In genomic region chr1:44643721-44644330, GRCh38 we compare ENCODE assay signal across 20 cellular contexts. TPM values are rescaled to one million over a fixed set of nuclear protein-coding genes. Genes with fewer than 3 reads are reported as not detected.
DNase-seq lines count a peak whose midpoint lies in the region; ATAC-seq, FAIRE-seq and TF ChIP-seq lines count a peak whose summit lies in the region.
"Had no signal": no experiment of that assay in that cellular context is flagged by ENCODE, and none has a peak within 500 bp of the region (broad histone marks: within the 10 kb centered on the region; RNA-seq: fewer than 3 reads in every experiment).

No MANE protein-coding gene starts in this region.

- peaks cover 5% of the 10 kb centered on the region; the same call in 1 of the 2 replicates for H4K20me1 ChIP-seq in K562 (replicated peaks; ENCODE audit: control insufficient read depth, insufficient read depth, low read length)

- TF ChIP-seq EP300 in K562 (IDR thresholded peaks at IDR 0.05; ENCODE audit: low read length): no peak

- H3K27me3 ChIP-seq in K562 (ENCODE audit: control insufficient read depth in 2 of 2, insufficient read depth in 2 of 2, low read length in 2 of 2) (no peaks in the 10 kb centered on the region), rectal smooth muscle tissue (ENCODE audit: control insufficient read depth, insufficient read depth, low read length) (no peaks in the 10 kb centered on the region)
- H3K27me3 ChIP-seq: brain microvascular endothelial cell had no signal

- H3K4me1 ChIP-seq in K562 (replicated peaks in 1 of 2; ENCODE audit: control insufficient read depth in 2 of 2, insufficient read depth in 2 of 2, low read length in 2 of 2) (peaks cover 4 to 10% of the 10 kb centered on the region in 2 experiments; a peak in 4 of 5 replicates), rectal smooth muscle tissue (ENCODE audit: control insufficient read depth, insufficient read depth, low read length) (peaks cover 56% of the 10 kb centered on the region)

- H3K27ac ChIP-seq in K562 (ENCODE audit: extremely low read depth, low read depth, low read length) (no peak overlapping the region), rectal smooth muscle tissue (ENCODE audit: low read depth, low read length) (peak overlapping the region; percentile 96)
- H3K27ac ChIP-seq: brain microvascular endothelial cell, HL-60 had no signal

- CTCF ChIA-PET in K562 (lab: Yijun Ruan, JAX; ENCODE audit: low intra/inter-chr PET ratio): no interaction called here

- H3K9ac ChIP-seq in K562 (ENCODE audit: insufficient read depth in 1 of 2, low read depth in 2 of 2, low read length in 2 of 2) (peak overlapping the region in 1 of 2 experiments; percentile 57; a peak in 1 of 4 replicates), rectal smooth muscle tissue (ENCODE audit: low read length) (no peak overlapping the region)
- H3K9ac ChIP-seq: SK-N-SH had no signal

- in situ Hi-C loops in K562 (cut with MboI): no loop called here

- intact Hi-C loops in K562 (cut with micrococcal nuclease): no loop called here

- BruUV-seq in K562 (replicated peaks; lab: Mats Ljungman, UMichigan): no TSS peak

- H3K36me3 ChIP-seq in K562 (ENCODE audit: control insufficient read depth, insufficient read depth, low read length) (peaks cover 97% of the 10 kb centered on the region), rectal smooth muscle tissue (ENCODE audit: control insufficient read depth, insufficient read depth, low read length) (peaks cover 32% of the 10 kb centered on the region)

- no peak overlapping the region for H2AFZ ChIP-seq in K562 (ENCODE audit: low read depth, low read length)

- POLR2A ChIA-PET in K562 (lab: Yijun Ruan, JAX): interaction anchor here (0.6 to 21.3 kb wide), 4 partner anchors 1 to 29 kb away, joined by 3 to 328 read pairs (median 166); no protein-coding TSS in a partner anchor

- TF ChIP-seq POLR2A in K562 (conservative IDR thresholded peaks at IDR 0.05): no peak

- no peak for TF ChIP-seq RAD21 in K562 (CRISPR knock-in tag; conservative IDR thresholded peaks at IDR 0.05 in 1 of 2, IDR thresholded peaks at IDR 0.05 in 1 of 2)

- TF ChIP-seq CTCF in K562 (IDR thresholded peaks at IDR 0.05 in 2 of 3, conservative IDR thresholded peaks at IDR 0.05 in 1 of 3; ENCODE audit: insufficient read depth in 2 of 3, low read depth in 1 of 3, low read length in 3 of 3): no peak

- no peak for ATAC-seq in K562
- ATAC-seq: effector memory CD8-positive, alpha-beta T cell had no signal

- H3K4me2 ChIP-seq in K562 (ENCODE audit: insufficient read depth, low read length): no peak overlapping the region
- H3K4me2 ChIP-seq: SK-N-SH had no signal

- peaks cover 4% of the 10 kb centered on the region; the same call in 1 of the 3 replicates for H3K79me2 ChIP-seq in K562 (ENCODE audit: control insufficient read depth, insufficient read depth, low read length)

- DNase-seq in DMS153 (lab: John Stamatoyannopoulos, UW): peak; percentile 67
- no peak for DNase-seq in DMS153 treated with DMSO at 0.1 percent for 48 hours (lab: John Stamatoyannopoulos, UW; ENCODE audit: unreplicated experiment)
- peak; percentile 82 for DNase-seq in NCI-H2029 (lab: John Stamatoyannopoulos, UW)
- no peak for DNase-seq in K562 (ENCODE audit: extremely low read depth in 1 of 4, low spot score in 3 of 4)
- DNase-seq in OCI-M1 (lab: John Stamatoyannopoulos, UW): no peak
- DNase-seq in retina: no peak
- DNase-seq in central memory CD4-positive, alpha-beta T cell: no peak
- DNase-seq: 8988T; activated CD4-positive, alpha-beta T cell treated with anti-CD3 and anti-CD28 coated beads, Interleukin-2, amount 50 U/mL, for 48 hours; activated effector memory CD4-positive, alpha-beta T cell treated with anti-CD3 and anti-CD28 coated beads, Interleukin-2, amount 50 U/mL, for 16 hours; brain microvascular endothelial cell; effector memory CD8-positive, alpha-beta T cell; HFFc6; Karpas-422; mammary epithelial cell; NCI-H187; SK-N-SH had no signal

- no peaks in the 10 kb centered on the region for H3K9me3 ChIP-seq in K562 (replicated peaks; ENCODE audit: control insufficient read depth, insufficient read depth, low read depth, low read length)
- H3K9me3 ChIP-seq: SK-N-SH had no signal

- H3K4me3 ChIP-seq in K562: no peak overlapping the region
- H3K4me3 ChIP-seq in rectal smooth muscle tissue (ENCODE audit: low read length): no peak overlapping the region

- 86% methylated on average over 9 of the region's 9 CpGs for WGBS in K562 (ENCODE audit: insufficient coverage, low coverage, missing lambda C conversion rate)

- peaks cover 2% of the 10 kb centered on the region for H3K9me1 ChIP-seq in K562 (ENCODE audit: control insufficient read depth, insufficient read depth, low read length)

- FAIRE-seq in K562 (lab: Jason Lieb, UNC): no peak
- FAIRE-seq: TTC549 had no signal

TF ChIP-seq in K562, 482 proteins besides CTCF, POLR2A, EP300 and RAD21:
- TF ChIP-seq CREM (IDR thresholded peaks at IDR 0.05; ENCODE audit: low read depth) (no peak), POLR2G (IDR thresholded peaks at IDR 0.05; ENCODE audit: low read depth, low read length) (0 out of 2 replicates have a peak, but pooled peaks have one; percentile 39), ZC3H4 (CRISPR knock-in tag; IDR thresholded peaks at IDR 0.05; ENCODE audit: borderline replicate concordance) (no peak), GTF2F1 (IDR thresholded peaks at IDR 0.05; ENCODE audit: low read depth, low read length) (no peak), HDAC2 (IDR thresholded peaks at IDR 0.05) (no peak), GMEB1 (CRISPR knock-in tag; IDR thresholded peaks at IDR 0.05) (no peak)

RNA-seq across cellular contexts. Expression of gene TMEM53, which starts 30.5 kb away (rescaled TPM):
- total RNA-seq in K562 (2011; cell fraction: chromatin; rRNA removed; ENCODE audit: low replicate concordance): 2.3 and 4.2 TPM in 2 replicates
- total RNA-seq in K562 (2011; cell fraction: nucleolus; rRNA removed): 4.0 and 4.1 TPM in 2 replicates
- total RNA-seq in K562 (2011; cell fraction: nucleoplasm; rRNA removed): 3.8 and 5.0 TPM in 2 replicates
- total RNA-seq in K562 (2014; rRNA removed) (2.0 and 4.7 TPM in 2 replicates), K562 (2014; rRNA removed; fragmentation: Illumina TruSeq; extraction: Trizol) (0.45 and 1.3 TPM in 2 replicates), K562 (2015; rRNA removed; fragmentation: Illumina TruSeq; extraction: Trizol) (1.8 and 2.1 TPM in 2 replicates), K562 (2021) (3.1 and 3.7 TPM in 2 replicates)
- polyA plus RNA-seq in K562 (2011; rRNA removed) (3.0 and 4.1 TPM in 2 replicates), K562 (2014; fragmentation: Illumina TruSeq; extraction: Trizol) (3.3 and 3.4 TPM in 2 replicates), K562 (2014; fragmentation: Nextera tagmentation; extraction: Ambion mirVana) (1 to 10 TPM in 1 of 2 experiments, under 1 TPM in 1; 0.23 to 1.9 TPM), K562 (2014; rRNA removed) (3.7 and 5.0 TPM in 2 replicates)
- polyA plus RNA-seq in K562 (2011; cell fraction: cytosol; rRNA removed): 7.2 and 14.8 TPM in 2 replicates
- polyA plus RNA-seq in K562 (2011; cell fraction: nucleus; rRNA removed): 2.6 and 2.7 TPM in 2 replicates
- 5.6 and 6.7 TPM in 2 replicates for polyA plus RNA-seq in K562 (2012)
- polyA minus RNA-seq in K562 (2011; rRNA and poly(A)+ RNA removed): 2.1 and 2.7 TPM in 2 replicates
- 2.1 and 4.9 TPM in 2 replicates for polyA minus RNA-seq in K562 (2011; cell fraction: cytosol; rRNA and poly(A)+ RNA removed)
- 0.54 and 0.78 TPM in 2 replicates for polyA minus RNA-seq in K562 (2011; cell fraction: nucleus; rRNA and poly(A)+ RNA removed)

RNA-seq across cellular contexts. Expression of gene ARMH1, which starts 30.7 kb away (rescaled TPM):
- total RNA-seq in K562 (2011; cell fraction: chromatin; rRNA removed; ENCODE audit: low replicate concordance): 0.28 TPM in 1 of 2 replicates, not detected in the other
- not detected in 2 replicates for total RNA-seq in K562 (2011; cell fraction: nucleolus; rRNA removed)
- not detected in 2 replicates for total RNA-seq in K562 (2011; cell fraction: nucleoplasm; rRNA removed)
- not detected in 2 replicates for total RNA-seq in K562 (2014; rRNA removed)
- total RNA-seq in K562 (2014; rRNA removed; fragmentation: Illumina TruSeq; extraction: Trizol): not detected in 2 replicates
- not detected in 2 replicates for total RNA-seq in K562 (2015; rRNA removed; fragmentation: Illumina TruSeq; extraction: Trizol)
- total RNA-seq in K562 (2021): 0.49 TPM in 1 of 2 replicates, not detected in the other
- 0.37 TPM in 1 of 2 replicates, not detected in the other for polyA plus RNA-seq in K562 (2011; rRNA removed)
- 0.07 and 0.72 TPM in 2 replicates for polyA plus RNA-seq in K562 (2011; cell fraction: cytosol; rRNA removed)
- 2.1 and 3.0 TPM in 2 replicates for polyA plus RNA-seq in K562 (2011; cell fraction: nucleus; rRNA removed)
- not detected in 2 replicates for polyA plus RNA-seq in K562 (2012)
- not detected in 2 replicates for polyA plus RNA-seq in K562 (2014; fragmentation: Illumina TruSeq; extraction: Trizol)
- polyA plus RNA-seq in K562 (2014; fragmentation: Nextera tagmentation; extraction: Ambion mirVana): not detected
- polyA plus RNA-seq in K562 (2014; rRNA removed): 0.41 TPM in 1 of 2 replicates, not detected in the other
- polyA minus RNA-seq in K562 (2011; rRNA and poly(A)+ RNA removed): not detected in 2 replicates
- polyA minus RNA-seq in K562 (2011; cell fraction: cytosol; rRNA and poly(A)+ RNA removed): not detected in 2 replicates
- polyA minus RNA-seq in K562 (2011; cell fraction: nucleus; rRNA and poly(A)+ RNA removed): not detected in 2 replicates

Comparison
In these comparisons a context has a peak if more than half of its experiments do, and no peak if none do; other contexts are left out.
1. DNase-seq: peak in DMS153 (single experiment) and NCI-H2029 (single experiment); none in DMS153 treated with DMSO at 0.1 percent for 48 hours (single experiment), K562 (0 of 4), OCI-M1 (single experiment), retina (single experiment) and central memory CD4-positive, alpha-beta T cell (single experiment).